ENCODE assay signal across 26 cellular contexts in genomic region chrX:148309413-148309812, GRCh38.
A peak's percentile ranks its signal among the peaks of the same experiment; 100 is the strongest.
DNase-seq lines count a peak whose midpoint lies in the region; ATAC-seq, FAIRE-seq and TF ChIP-seq lines count a peak whose summit lies in the region.
"Had no signal": no experiment of that assay in that cellular context is flagged by ENCODE, and none has a peak within 500 bp of the region (broad histone marks: within the 10 kb centered on the region; RNA-seq: fewer than 3 reads in every experiment).

No MANE protein-coding gene starts in this region.

- ATAC-seq in stimulated activated effector memory CD8-positive, alpha-beta T cell treated with anti-CD3 and anti-CD28 coated beads, Interleukin-12 subunit alpha, Interleukin-12 subunit beta, amount 100 ng/mL, for 72 hours, result peak; percentile 36
- ATAC-seq: CD8-positive, alpha-beta T cell had no signal

- no peak overlapping the region for H3K4me3 Mint-ChIP-seq in activated naive CD8-positive, alpha-beta T cell
- no peak overlapping the region for H3K4me3 Mint-ChIP-seq in activated naive CD8-positive, alpha-beta T cell treated with anti-CD3 and anti-CD28 coated beads for 36 hours
- no peak overlapping the region for H3K4me3 Mint-ChIP-seq in stimulated activated effector memory CD8-positive, alpha-beta T cell treated with anti-CD3 and anti-CD28 coated beads, Interleukin-12 subunit alpha, Interleukin-12 subunit beta, amount 100 ng/mL, for 72 hours
- H3K4me3 Mint-ChIP-seq: CD8-positive, alpha-beta T cell; HFFc6 had no signal

- H3K36me3 Mint-ChIP-seq in activated naive CD8-positive, alpha-beta T cell, result no peaks in the 10 kb centered on the region
- peaks cover 5% of the 10 kb centered on the region for H3K36me3 Mint-ChIP-seq in activated naive CD8-positive, alpha-beta T cell treated with anti-CD3 and anti-CD28 coated beads for 36 hours
- H3K36me3 Mint-ChIP-seq in stimulated activated effector memory CD8-positive, alpha-beta T cell treated with anti-CD3 and anti-CD28 coated beads, Interleukin-12 subunit alpha, Interleukin-12 subunit beta, amount 100 ng/mL, for 72 hours, result no peaks in the 10 kb centered on the region
- H3K36me3 Mint-ChIP-seq: CD8-positive, alpha-beta T cell had no signal

- H3K4me3 ChIP-seq in NB4 (ENCODE audit: low read depth, low read length), result no peak overlapping the region
- H3K4me3 ChIP-seq: HAP-1, MG63, SJSA1 had no signal

- H3K27ac Mint-ChIP-seq in activated naive CD8-positive, alpha-beta T cell, result peak overlapping the region; percentile 22
- H3K27ac Mint-ChIP-seq in activated naive CD8-positive, alpha-beta T cell treated with anti-CD3 and anti-CD28 coated beads for 36 hours, result no peak overlapping the region
- no peak overlapping the region for H3K27ac Mint-ChIP-seq in stimulated activated effector memory CD8-positive, alpha-beta T cell treated with anti-CD3 and anti-CD28 coated beads, Interleukin-12 subunit alpha, Interleukin-12 subunit beta, amount 100 ng/mL, for 72 hours
- H3K27ac Mint-ChIP-seq: HFFc6 had no signal

- peak; percentile 57 for FAIRE-seq in GM19239 (lab: Jason Lieb, UNC)
- FAIRE-seq: A204.1, GM12891 had no signal

- peaks cover 43% of the 10 kb centered on the region for H3K4me1 Mint-ChIP-seq in activated naive CD8-positive, alpha-beta T cell (ENCODE audit: low read depth)
- peaks cover 31% of the 10 kb centered on the region for H3K4me1 Mint-ChIP-seq in activated naive CD8-positive, alpha-beta T cell treated with anti-CD3 and anti-CD28 coated beads for 36 hours
- H3K4me1 Mint-ChIP-seq in stimulated activated effector memory CD8-positive, alpha-beta T cell treated with anti-CD3 and anti-CD28 coated beads, Interleukin-12 subunit alpha, Interleukin-12 subunit beta, amount 100 ng/mL, for 72 hours, result peaks cover 25% of the 10 kb centered on the region

- H3K9me3 Mint-ChIP-seq in activated naive CD8-positive, alpha-beta T cell (ENCODE audit: low read depth), result no peaks in the 10 kb centered on the region
- H3K9me3 Mint-ChIP-seq in activated naive CD8-positive, alpha-beta T cell treated with anti-CD3 and anti-CD28 coated beads for 36 hours, result no peaks in the 10 kb centered on the region
- H3K9me3 Mint-ChIP-seq in stimulated activated effector memory CD8-positive, alpha-beta T cell treated with anti-CD3 and anti-CD28 coated beads, Interleukin-12 subunit alpha, Interleukin-12 subunit beta, amount 100 ng/mL, for 72 hours, result no peaks in the 10 kb centered on the region
- H3K9me3 Mint-ChIP-seq: CD8-positive, alpha-beta T cell had no signal

- TF ChIP-seq CTCF in NB4 (IDR thresholded peaks at IDR 0.05; ENCODE audit: low read depth, low read length), result no peak

- no peak for TF ChIP-seq POLR2A in NB4 (IDR thresholded peaks at IDR 0.05; ENCODE audit: extremely low read depth, insufficient read length)

- no peaks in the 10 kb centered on the region for H3K27me3 Mint-ChIP-seq in activated naive CD8-positive, alpha-beta T cell
- H3K27me3 Mint-ChIP-seq in activated naive CD8-positive, alpha-beta T cell treated with anti-CD3 and anti-CD28 coated beads for 36 hours, result no peaks in the 10 kb centered on the region

- DNase-seq in activated naive CD8-positive, alpha-beta T cell treated with anti-CD3 and anti-CD28 coated beads for 36 hours, result no peak
- DNase-seq in GM19239 (ENCODE audit: insufficient read length, low spot score) (no peak), NB4 (ENCODE audit: low read depth) (peak; percentile 8), ureter (ENCODE audit: low spot score) (no peak), hypothalamus (lab: John Stamatoyannopoulos, UW) (no peak)
- DNase-seq in stimulated activated effector memory CD8-positive, alpha-beta T cell treated with anti-CD3 and anti-CD28 coated beads, Interleukin-12 subunit alpha, Interleukin-12 subunit beta, amount 100 ng/mL, for 72 hours (ENCODE audit: low spot score in 2 of 2), result no peak
- DNase-seq: AML-193; Caco-2; CD8-positive, alpha-beta T cell; GF-D8; GOT3; HFFc6; MG63; NCI-H1048; NCI-H1417; NCI-H1694; NCI-H2081; NCI-H2227 treated with DMSO at 0.1 percent for 48 hours; NCI-H526 treated with DMSO at 0.1 percent for 48 hours; Right ventricle myocardium superior; RPMI8226 had no signal
